Comparison of ENCODE assay signal across 16 cellular contexts in the genomic region with DNA sequence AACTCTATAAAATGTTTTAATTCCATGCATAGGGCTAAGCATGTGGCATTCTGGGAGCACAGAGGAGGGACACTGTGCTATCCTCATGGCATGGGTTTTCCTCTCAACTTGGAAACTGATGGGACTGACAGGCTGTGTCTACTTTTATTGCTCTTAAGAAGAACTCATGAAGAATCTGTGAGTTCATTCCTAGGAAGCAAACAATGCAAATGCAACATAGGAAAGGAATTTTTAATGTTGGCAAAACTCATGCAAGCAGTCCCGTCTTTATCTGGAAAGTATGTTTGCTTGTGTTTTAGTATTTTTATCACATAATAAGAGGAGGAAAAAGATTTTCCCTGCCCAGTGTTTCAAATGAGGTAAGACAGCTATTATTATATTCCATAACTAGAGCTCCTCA.
DNase-seq lines count a peak whose midpoint lies in the region; ATAC-seq and TF ChIP-seq lines count a peak whose summit lies in the region.
"Had no signal": no experiment of that assay in that cellular context is flagged by ENCODE, and none has a peak within 500 bp of the region (broad histone marks: within the 10 kb centered on the region; RNA-seq: fewer than 3 reads in every experiment).

No MANE protein-coding gene starts in this region.

- H3K9me3 ChIP-seq in GM23248 (ENCODE audit: low read depth) (no peaks in the 10 kb centered on the region), osteoblast (ENCODE audit: low read depth, low read length) (no peaks in the 10 kb centered on the region)
- H3K9me3 ChIP-seq: BLaER1 treated with 17β-estradiol and CSF1 and Interleukin-3, amounts not matched to agents 10 nM and 100 nM; HAP-1 had no signal

- no peaks in the 10 kb centered on the region for H3K36me3 ChIP-seq in GM23248 (ENCODE audit: low read depth)
- no peaks in the 10 kb centered on the region for H3K36me3 ChIP-seq in osteoblast (ENCODE audit: insufficient read depth, low read length)
- H3K36me3 ChIP-seq: BLaER1 treated with 17β-estradiol and CSF1 and Interleukin-3, amounts not matched to agents 10 nM and 100 nM; HAP-1 had no signal

- H3K27ac ChIP-seq in GM23248 (no peak overlapping the region), osteoblast (ENCODE audit: low read depth, low read length) (no peak overlapping the region)
- H3K27ac ChIP-seq: BLaER1 treated with 17β-estradiol and CSF1 and Interleukin-3, amounts not matched to agents 10 nM and 100 nM had no signal

- H3F3A ChIP-seq in GM23248 (ENCODE audit: insufficient read depth): no peaks in the 10 kb centered on the region

- H4K20me1 ChIP-seq in GM23248 (ENCODE audit: insufficient read depth) (no peaks in the 10 kb centered on the region), osteoblast (ENCODE audit: insufficient read depth, low read length) (no peaks in the 10 kb centered on the region)
- H4K20me1 ChIP-seq: BLaER1 treated with 17β-estradiol and CSF1 and Interleukin-3, amounts not matched to agents 10 nM and 100 nM had no signal

- H2AFZ ChIP-seq in GM23248 (no peak overlapping the region), osteoblast (ENCODE audit: low read length) (no peak overlapping the region)

- ATAC-seq in HG03025 (IDR thresholded peaks at IDR 0.05; ENCODE audit: low FRiP score, unreplicated experiment) (no peak), HG02840 (IDR thresholded peaks at IDR 0.05; ENCODE audit: low FRiP score, unreplicated experiment) (no peak)

- H3K9ac ChIP-seq in GM23248: no peak overlapping the region
- H3K9ac ChIP-seq: BLaER1 treated with 17β-estradiol and CSF1 and Interleukin-3, amounts not matched to agents 10 nM and 100 nM had no signal

- WGBS in GM23248 (ENCODE audit: low coverage in 1 of 2, low lambda C conversion rate in 2 of 2, missing lambda C conversion rate in 2 of 2), 2 experiments: 0% methylated on average over 1 of the region's 1 CpG

- H3K4me3 ChIP-seq in GM23248 (no peak overlapping the region), osteoblast (ENCODE audit: insufficient read depth, low read length) (no peak overlapping the region)
- H3K4me3 ChIP-seq: BLaER1 treated with 17β-estradiol and CSF1 and Interleukin-3, amounts not matched to agents 10 nM and 100 nM; HAP-1 had no signal

- TF ChIP-seq CTCF in osteoblast (IDR thresholded peaks at IDR 0.05; ENCODE audit: extremely low read depth, low read depth, low read length): no peak

- DNase-seq in GM23248 (peak; percentile 13), fibroblast of peridontal ligament (ENCODE audit: extremely low read depth) (peak; percentile 16), osteoblast (ENCODE audit: insufficient read length, low spot score, missing footprints) (peak; percentile 47), HUDEP-2 (lab: John Stamatoyannopoulos, UW; ENCODE audit: unreplicated experiment in 76 of 76) (no peak)
- DNase-seq: CD4-positive, alpha-beta T cell; CD8-positive, alpha-beta memory T cell; DMS 273 treated with DMSO at 0.1 percent for 48 hours; DMS79; EL; GDM1; GOT3; HFFc6 had no signal

- no peaks in the 10 kb centered on the region for H3K27me3 ChIP-seq in GM23248 (replicated peaks; ENCODE audit: insufficient read depth)
- H3K27me3 ChIP-seq in osteoblast (ENCODE audit: insufficient read depth, low read length): no peaks in the 10 kb centered on the region
- H3K27me3 ChIP-seq: BLaER1 treated with 17β-estradiol and CSF1 and Interleukin-3, amounts not matched to agents 10 nM and 100 nM had no signal

- in situ Hi-C loops in GM23248 (cut with MboI): no loop called here

- H3K4me1 ChIP-seq in GM23248 (ENCODE audit: insufficient read depth) (0 out of 2 replicates have a peak, but pooled peaks cover 7% of the 10 kb centered on the region), osteoblast (ENCODE audit: insufficient read depth, low read length) (no peaks in the 10 kb centered on the region)
- H3K4me1 ChIP-seq: HAP-1 had no signal

- H3K4me2 ChIP-seq in GM23248 (ENCODE audit: unreplicated experiment): no peak overlapping the region
- H3K4me2 ChIP-seq in osteoblast (ENCODE audit: insufficient read depth, low read length): no peak overlapping the region
- H3K4me2 ChIP-seq: BLaER1 treated with 17β-estradiol and CSF1 and Interleukin-3, amounts not matched to agents 10 nM and 100 nM had no signal

- H3K9me2 ChIP-seq in GM23248 (ENCODE audit: insufficient read depth): no peaks in the 10 kb centered on the region

- H3K79me2 ChIP-seq in GM23248 (ENCODE audit: insufficient read depth): no peaks in the 10 kb centered on the region
- H3K79me2 ChIP-seq in osteoblast (ENCODE audit: insufficient read depth, low read length): no peaks in the 10 kb centered on the region

Comparison
In these comparisons a context has a peak if more than half of its experiments do, and no peak if none do; other contexts are left out.
1. DNase-seq: peak in GM23248 (single experiment), fibroblast of peridontal ligament (single experiment) and osteoblast (single experiment); none in HUDEP-2 (0 of 76).